ENCODE assay signal across 8 cellular contexts in the genomic region with DNA sequence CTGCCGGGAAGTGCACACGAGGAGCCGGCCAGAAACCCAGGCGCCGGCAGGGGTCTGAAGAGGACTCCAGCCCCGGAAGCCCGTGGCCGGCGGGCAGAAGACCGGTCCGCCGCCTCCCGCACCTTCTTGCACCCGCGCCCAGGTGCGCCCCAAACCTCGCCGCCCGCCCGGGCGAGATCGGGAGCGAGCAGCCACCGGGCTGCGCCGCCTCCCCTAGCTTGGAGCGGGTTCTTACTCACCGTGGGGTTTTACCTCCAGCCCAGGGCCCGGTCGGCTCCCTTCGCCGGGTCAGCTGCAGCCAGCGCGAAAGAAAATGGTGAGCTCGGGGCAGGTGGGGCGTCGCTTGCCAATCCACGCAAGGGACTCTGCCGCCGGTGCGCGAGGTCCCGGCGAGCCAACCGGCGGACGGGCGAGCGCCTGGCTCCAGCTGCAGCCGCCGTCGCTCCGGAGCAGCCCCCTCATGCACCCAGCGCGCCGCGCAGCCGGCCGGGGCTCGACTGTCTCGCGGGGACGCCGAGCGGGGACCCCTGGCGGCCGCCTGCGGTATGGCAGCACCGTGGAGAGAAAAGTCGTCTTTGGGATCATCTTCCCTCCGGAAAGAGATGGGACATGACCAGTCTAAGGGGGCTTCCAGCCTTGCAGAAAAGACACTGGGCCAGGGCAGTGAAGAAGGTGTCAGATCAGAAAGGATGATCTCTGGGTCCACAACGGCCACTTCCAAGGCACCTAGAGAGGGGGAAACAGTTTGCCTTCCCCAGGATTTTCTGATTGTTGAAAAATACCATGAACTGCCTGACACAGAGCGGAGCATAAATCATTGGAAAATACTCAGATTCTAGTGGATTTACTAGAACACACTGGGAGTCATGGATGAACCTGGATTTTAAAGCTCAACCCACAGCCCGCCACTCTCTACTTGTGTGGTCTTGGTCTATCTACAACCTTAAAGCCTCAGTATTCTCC. TPM values are rescaled to one million over a fixed set of nuclear protein-coding genes. Genes with fewer than 3 reads are reported as not detected.
A peak's percentile ranks its signal among the peaks of the same experiment; 100 is the strongest.
DNase-seq lines count a peak whose midpoint lies in the region; ATAC-seq and TF ChIP-seq lines count a peak whose summit lies in the region.

A gene (minus strand): TSS at position 499 of the 963 bp plus-strand sequence. CDS start 74,264 bp downstream, outside the sequence.

- DNase-seq in NCI-H345 (lab: John Stamatoyannopoulos, UW) = peak; percentile 44
- DNase-seq in NCI-H345 treated with DMSO at 0.1 percent for 48 hours (lab: John Stamatoyannopoulos, UW; ENCODE audit: unreplicated experiment) = no peak
- peak; percentile 29 for DNase-seq in NCI-H2081 treated with DMSO at 0.1 percent for 48 hours (lab: John Stamatoyannopoulos, UW)
- DNase-seq in activated CD4-positive, alpha-beta T cell treated with anti-CD3 and anti-CD28 coated beads for 4 hours = peak; percentile 71 to 78
- DNase-seq in chondrocyte (ENCODE audit: low spot score) = peak; percentile 89
- DNase-seq in stimulated activated CD4-positive, alpha-beta T cell treated with anti-CD3 and anti-CD28 coated beads, Interleukin-1b, Interleukin-23, amount 100 ng/mL, for 24 hours (ENCODE audit: low read depth in 4 of 4, low spot score in 1 of 4) = peak; percentile 50 to 69 (median 66)

- H3K4me1 Mint-ChIP-seq in chondrocyte (ENCODE audit: low read depth) = peaks cover 26% of the 10 kb centered on the region

- H3K27ac Mint-ChIP-seq in chondrocyte (ENCODE audit: unreplicated experiment) = no peak within 1 kb of the TSS

- H3K9me3 Mint-ChIP-seq in chondrocyte (ENCODE audit: low read depth) = no peaks in the 10 kb centered on the region

- H3K27ac ChIP-seq in layer of hippocampus (ENCODE audit: low read depth, low read length) = peak within 1 kb of the TSS; percentile 89

- TF ChIP-seq CTCF in chondrocyte (IDR thresholded peaks at IDR 0.05) = peak; percentile 92

- H3K4me3 Mint-ChIP-seq in chondrocyte (ENCODE audit: unreplicated experiment) = peak within 1 kb of the TSS; percentile 88

- no peaks in the 10 kb centered on the region for H3K36me3 Mint-ChIP-seq in chondrocyte (ENCODE audit: low read depth)

- H3K27me3 Mint-ChIP-seq in chondrocyte (ENCODE audit: low read depth) = peaks cover 7% of the 10 kb centered on the region

- H3K27me3 ChIP-seq in layer of hippocampus (ENCODE audit: control insufficient read depth, insufficient read depth, low read length) = no peaks in the 10 kb centered on the region

- peak; percentile 85 for ATAC-seq in HG02970 (IDR thresholded peaks at IDR 0.05; ENCODE audit: low FRiP score, unreplicated experiment)

RNA-seq across cellular contexts. Expression of the gene that starts here (rescaled TPM):
- 2.4 to 3.8 TPM (median 3.7 TPM) in 3 replicates for total RNA-seq in chondrocyte
